In the genomic region with DNA sequence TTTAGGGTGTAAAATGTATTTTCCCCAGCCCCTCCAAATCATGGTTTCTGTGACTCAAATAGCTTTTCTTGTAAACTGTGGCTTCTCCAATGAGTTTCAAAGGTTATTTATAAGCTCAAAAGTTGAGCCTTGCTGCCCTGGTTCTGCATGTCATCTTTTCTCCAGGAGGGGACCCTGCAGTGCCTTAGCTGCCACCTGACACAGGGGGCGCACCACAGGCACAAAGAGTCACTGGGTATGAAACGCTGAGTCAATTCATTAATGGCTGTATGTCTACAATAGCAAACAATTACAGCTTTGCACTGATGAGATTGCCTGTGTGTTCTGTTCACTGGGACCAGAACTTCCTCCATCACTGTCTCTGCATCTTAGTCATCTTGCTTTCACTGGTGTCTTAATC, we compare ENCODE assay signal across 1 cellular context.
TF ChIP-seq lines count a peak whose summit lies in the region.

No MANE protein-coding gene starts in this region.

TF ChIP-seq in WTC11, 78 proteins besides CTCF, POLR2A, EP300 and RAD21 (continued from another document):
- no peak for TF ChIP-seq AFF4 (CRISPR knock-in tag; IDR thresholded peaks at IDR 0.05; ENCODE audit: borderline replicate concordance)
- TF ChIP-seq, protein P1, sequence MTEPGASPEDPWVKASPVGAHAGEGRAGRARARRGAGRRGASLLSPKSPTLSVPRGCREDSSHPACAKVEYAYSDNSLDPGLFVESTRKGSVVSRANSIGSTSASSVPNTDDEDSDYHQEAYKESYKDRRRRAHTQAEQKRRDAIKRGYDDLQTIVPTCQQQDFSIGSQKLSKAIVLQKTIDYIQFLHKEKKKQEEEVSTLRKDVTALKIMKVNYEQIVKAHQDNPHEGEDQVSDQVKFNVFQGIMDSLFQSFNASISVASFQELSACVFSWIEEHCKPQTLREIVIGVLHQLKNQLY (CRISPR knock-in tag; IDR thresholded peaks at IDR 0.05), result no peak
- no peak for TF ChIP-seq NR1H2 (CRISPR knock-in tag; IDR thresholded peaks at IDR 0.05)
- TF ChIP-seq ZNF671 (CRISPR knock-in tag; IDR thresholded peaks at IDR 0.05), result no peak
- no peak for TF ChIP-seq ATF3 (CRISPR knock-in tag; conservative IDR thresholded peaks at IDR 0.05)
- no peak for TF ChIP-seq MAX (CRISPR knock-in tag; IDR thresholded peaks at IDR 0.05)
- TF ChIP-seq, protein P2, sequence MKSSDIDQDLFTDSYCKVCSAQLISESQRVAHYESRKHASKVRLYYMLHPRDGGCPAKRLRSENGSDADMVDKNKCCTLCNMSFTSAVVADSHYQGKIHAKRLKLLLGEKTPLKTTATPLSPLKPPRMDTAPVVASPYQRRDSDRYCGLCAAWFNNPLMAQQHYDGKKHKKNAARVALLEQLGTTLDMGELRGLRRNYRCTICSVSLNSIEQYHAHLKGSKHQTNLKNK (CRISPR knock-in tag; IDR thresholded peaks at IDR 0.05), result no peak
- no peak for TF ChIP-seq FOXP1 (CRISPR knock-in tag; IDR thresholded peaks at IDR 0.05; ENCODE audit: borderline replicate concordance)
- no peak for TF ChIP-seq TP53 (CRISPR knock-in tag; IDR thresholded peaks at IDR 0.05)
- TF ChIP-seq, protein P3, sequence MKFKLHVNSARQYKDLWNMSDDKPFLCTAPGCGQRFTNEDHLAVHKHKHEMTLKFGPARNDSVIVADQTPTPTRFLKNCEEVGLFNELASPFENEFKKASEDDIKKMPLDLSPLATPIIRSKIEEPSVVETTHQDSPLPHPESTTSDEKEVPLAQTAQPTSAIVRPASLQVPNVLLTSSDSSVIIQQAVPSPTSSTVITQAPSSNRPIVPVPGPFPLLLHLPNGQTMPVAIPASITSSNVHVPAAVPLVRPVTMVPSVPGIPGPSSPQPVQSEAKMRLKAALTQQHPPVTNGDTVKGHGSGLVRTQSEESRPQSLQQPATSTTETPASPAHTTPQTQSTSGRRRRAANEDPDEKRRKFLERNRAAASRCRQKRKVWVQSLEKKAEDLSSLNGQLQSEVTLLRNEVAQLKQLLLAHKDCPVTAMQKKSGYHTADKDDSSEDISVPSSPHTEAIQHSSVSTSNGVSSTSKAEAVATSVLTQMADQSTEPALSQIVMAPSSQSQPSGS (CRISPR knock-in tag; IDR thresholded peaks at IDR 0.05; ENCODE audit: borderline replicate concordance, low read depth), result no peak
- no peak for TF ChIP-seq HMGA2 (CRISPR knock-in tag; IDR thresholded peaks at IDR 0.05)
